ENCODE assay signal across 13 cellular contexts in genomic region chr14:91405724-91406435, GRCh38. TPM values are rescaled to one million over a fixed set of nuclear protein-coding genes. Genes with fewer than 3 reads are reported as not detected.
DNase-seq lines count a peak whose midpoint lies in the region; ATAC-seq, FAIRE-seq and TF ChIP-seq lines count a peak whose summit lies in the region.
"Had no signal": no experiment of that assay in that cellular context is flagged by ENCODE, and none has a peak within 500 bp of the region (broad histone marks: within the 10 kb centered on the region; RNA-seq: fewer than 3 reads in every experiment).

No MANE protein-coding gene starts in this region.

- H3K4me2 ChIP-seq in GM12878 (ENCODE audit: control insufficient read depth, insufficient read depth), result 0 out of 2 replicates have a peak overlapping the region, but pooled peaks have one; percentile 7
- H3K4me2 ChIP-seq: A549 had no signal

- WGBS in GM12878 (ENCODE audit: insufficient coverage, insufficient replicate concordance, low lambda C conversion rate, missing lambda C conversion rate), result 88% methylated on average over 7 of the region's 7 CpGs

- DNase-seq in activated CD4-positive, alpha-beta T cell treated with anti-CD3 and anti-CD28 coated beads, Interleukin-2, amount 10 ng/mL, durations not matched to agents 7 days and 5 days, result no peak
- DNase-seq in activated CD4-positive, alpha-beta T cell treated with anti-CD3 and anti-CD28 coated beads, Interleukin-2, amount 50 U/mL, for 48 hours, result no peak
- DNase-seq in NT2/D1 (ENCODE audit: low read depth, low spot score) (no peak), GM12878 (ENCODE audit: low read depth, low spot score) (no peak), epidermal melanocyte (ENCODE audit: insufficient read length, low spot score) (no peak)
- DNase-seq: HCEC 1CT, NCI-H2171 had no signal

- RAD21 ChIA-PET in GM12878 (lab: Charles Lee; ENCODE audit: unreplicated experiment), result interaction anchor here (0.7 to 1.5 kb wide), 2 partner anchors 31 to 82 kb away, joined by 3 read pairs; no protein-coding TSS in a partner anchor

- H3K4me3 Mint-ChIP-seq in activated CD4-positive, alpha-beta T cell treated with anti-CD3 and anti-CD28 coated beads, Interleukin-2, amount 10 ng/mL, durations not matched to agents 7 days and 5 days, result peak overlapping the region; percentile 12

- H4K20me1 ChIP-seq in GM12878 (ENCODE audit: control insufficient read depth, insufficient read depth), result peaks cover 19% of the 10 kb centered on the region

- TF ChIP-seq EP300 in GM12878 (IDR thresholded peaks at IDR 0.05; ENCODE audit: borderline replicate concordance in 1 of 2, control insufficient read depth in 1 of 2, low read depth in 2 of 2, low read length in 2 of 2), result no peak

- POLR2A ChIA-PET in activated CD4-positive, alpha-beta T cell treated with anti-CD3 and anti-CD28 coated beads, Interleukin-2, amount 10 ng/mL, durations not matched to agents 7 days and 5 days (lab: Charles Lee), result interaction anchor here (0.5 to 0.6 kb wide), 2 partner anchors 103 to 292 kb away, joined by 3 to 8 read pairs; partner anchors contain the start of gene DGLUCY
- POLR2A ChIA-PET in GM12878 (lab: Charles Lee), result interaction anchor here (0.6 kb wide), 2 partner anchors 41 to 50 kb away, joined by 3 to 4 read pairs; no protein-coding TSS in a partner anchor

- FAIRE-seq in GM12878 (lab: Jason Lieb, UNC), result no peak
- FAIRE-seq: A549 had no signal

- no peaks in the 10 kb centered on the region for H3K9me3 Mint-ChIP-seq in activated CD4-positive, alpha-beta T cell treated with anti-CD3 and anti-CD28 coated beads, Interleukin-2, amount 10 ng/mL, durations not matched to agents 7 days and 5 days

- H3K4me1 Mint-ChIP-seq in activated CD4-positive, alpha-beta T cell treated with anti-CD3 and anti-CD28 coated beads, Interleukin-2, amount 10 ng/mL, durations not matched to agents 7 days and 5 days, result peaks cover 89% of the 10 kb centered on the region

- CTCF ChIA-PET in activated CD4-positive, alpha-beta T cell treated with anti-CD3 and anti-CD28 coated beads, Interleukin-2, amount 10 ng/mL, durations not matched to agents 7 days and 5 days (lab: Charles Lee), result interaction anchor here (0.9 to 1.5 kb wide), 4 partner anchors 8 to 74 kb away, joined by 3 to 7 read pairs (median 4); partner anchors contain the start of gene CCDC88C
- CTCF ChIA-PET in GM12878 (lab: Yijun Ruan, JAX), result interaction anchor here (0.8 to 1.1 kb wide), 2 partner anchors 9 to 229 kb away, joined by 3 read pairs; no protein-coding TSS in a partner anchor

- TF ChIP-seq POLR2A in GM12878 (IDR thresholded peaks at IDR 0.05; ENCODE audit: low read depth, low read length), result peak; percentile 11

- H3K36me3 ChIP-seq in NT2/D1 (ENCODE audit: insufficient read depth, insufficient read length, low read length) (peaks cover 9% of the 10 kb centered on the region), GM12878 (ENCODE audit: control insufficient read depth in 2 of 2, insufficient read depth in 2 of 2, low read length in 1 of 2) (peaks cover 36% of the 10 kb centered on the region in 2 experiments), neutrophil (peaks cover 16% of the 10 kb centered on the region)
- H3K36me3 ChIP-seq: thoracic aorta had no signal

- H3K4me1 ChIP-seq in NT2/D1 (ENCODE audit: insufficient read depth, insufficient read length) (peaks cover 5% of the 10 kb centered on the region), GM12878 (ENCODE audit: control insufficient read depth, insufficient read depth, low read length) (peaks cover 57% of the 10 kb centered on the region), neutrophil (ENCODE audit: control insufficient read depth in 1 of 2, insufficient read depth in 1 of 2, low read depth in 1 of 2, low read length in 1 of 2) (peaks cover 41 to 48% of the 10 kb centered on the region in 2 experiments)
- H3K4me1 ChIP-seq: A549 had no signal

- intact Hi-C loops in GM12878 (cut with micrococcal nuclease; ENCODE audit: unreplicated experiment), result no loop called here

- H3K27ac Mint-ChIP-seq in activated CD4-positive, alpha-beta T cell treated with anti-CD3 and anti-CD28 coated beads, Interleukin-2, amount 10 ng/mL, durations not matched to agents 7 days and 5 days, result peak overlapping the region; percentile 82

- H3K27ac ChIP-seq in GM12878 (ENCODE audit: control insufficient read depth, insufficient read depth) (no peak overlapping the region), neutrophil (peak overlapping the region; percentile 54)
- H3K27ac ChIP-seq: A549, coronary artery, thoracic aorta had no signal

- no peak for TF ChIP-seq CTCF in GM12878 (IDR thresholded peaks at IDR 0.05 in 2 of 3, conservative IDR thresholded peaks at IDR 0.05 in 1 of 3; ENCODE audit: control insufficient read depth in 2 of 3, extremely low read depth in 1 of 3, insufficient read depth in 1 of 3, low read depth in 3 of 3, low read length in 3 of 3)
- TF ChIP-seq CTCF in neutrophil (IDR thresholded peaks at IDR 0.05), result no peak

- ATAC-seq in GM12878 (peak; percentile 2; the same call in 1 of the 3 replicates), GM19397 (IDR thresholded peaks at IDR 0.05; ENCODE audit: unreplicated experiment) (no peak), GM21381 (IDR thresholded peaks at IDR 0.05; ENCODE audit: unreplicated experiment) (no peak)

- no peaks in the 10 kb centered on the region for H3K27me3 ChIP-seq in NT2/D1 (ENCODE audit: insufficient read depth, insufficient read length)
- H3K27me3 ChIP-seq in GM12878 (replicated peaks in 1 of 2; ENCODE audit: control insufficient read depth in 2 of 2, insufficient read depth in 2 of 2, low read length in 1 of 2), result no peaks in the 10 kb centered on the region
- H3K27me3 ChIP-seq in neutrophil, result no peaks in the 10 kb centered on the region

- H3K27me3 Mint-ChIP-seq in activated CD4-positive, alpha-beta T cell treated with anti-CD3 and anti-CD28 coated beads, Interleukin-2, amount 10 ng/mL, durations not matched to agents 7 days and 5 days, result no peaks in the 10 kb centered on the region

- H3K4me3 ChIP-seq in NT2/D1 (ENCODE audit: insufficient read length, low read depth), result no peak overlapping the region
- H3K4me3 ChIP-seq in GM12878, result no peak overlapping the region; the same call in 1 of the 2 replicates
- no peak overlapping the region for H3K4me3 ChIP-seq in neutrophil (ENCODE audit: low read depth in 1 of 2, low read length in 1 of 2)
- H3K4me3 ChIP-seq: A549, coronary artery, thoracic aorta had no signal

- H3K36me3 Mint-ChIP-seq in activated CD4-positive, alpha-beta T cell treated with anti-CD3 and anti-CD28 coated beads, Interleukin-2, amount 10 ng/mL, durations not matched to agents 7 days and 5 days (ENCODE audit: low read depth), result peaks cover 73% of the 10 kb centered on the region

- no peak for TF ChIP-seq RAD21 in GM12878 (IDR thresholded peaks at IDR 0.05; ENCODE audit: insufficient read depth, low read depth, low read length)

- in situ Hi-C loops in GM12878 (cut with MboI), result no loop called here

- H2AFZ ChIP-seq in GM12878 (ENCODE audit: control insufficient read depth, low read depth, low read length), result no peak overlapping the region

- SMC1A ChIA-PET in GM12878 (lab: Charles Lee; ENCODE audit: uncharacterized antibody, unreplicated experiment), result interaction anchor here (1.0 to 1.5 kb wide), 3 partner anchors 9 to 56 kb away, joined by 3 to 5 read pairs (median 4); no protein-coding TSS in a partner anchor

- peaks cover 95% of the 10 kb centered on the region for H3K79me2 ChIP-seq in GM12878 (ENCODE audit: control insufficient read depth, insufficient read depth, low read length)

- peak overlapping the region; percentile 50 for H3K9ac ChIP-seq in NT2/D1 (ENCODE audit: insufficient read length, low read depth)
- no peak overlapping the region for H3K9ac ChIP-seq in GM12878 (ENCODE audit: control insufficient read depth, insufficient read depth, low read length)

- no peaks in the 10 kb centered on the region for H3K9me3 ChIP-seq in NT2/D1 (ENCODE audit: insufficient read depth, low read length)
- H3K9me3 ChIP-seq in GM12878 (replicated peaks; ENCODE audit: control insufficient read depth, insufficient read depth, low read length), result no peaks in the 10 kb centered on the region
- H3K9me3 ChIP-seq in neutrophil, result no peaks in the 10 kb centered on the region
- H3K9me3 ChIP-seq: A549, thoracic aorta had no signal

- no TSS peak for BruUV-seq in GM12878 (replicated peaks; lab: Mats Ljungman, UMichigan)

TF ChIP-seq in GM12878, 131 proteins besides CTCF, POLR2A, EP300 and RAD21 (continues in another document):
- TF ChIP-seq RCOR1 (conservative IDR thresholded peaks at IDR 0.05; ENCODE audit: low read depth, low read length), result no peak
- TF ChIP-seq NFYA (IDR thresholded peaks at IDR 0.05; ENCODE audit: borderline replicate concordance, low read depth, low read length), result no peak
- no peak for TF ChIP-seq HDAC6 (IDR thresholded peaks at IDR 0.05; ENCODE audit: unreplicated experiment)
- no peak for TF ChIP-seq ZNF217 (IDR thresholded peaks at IDR 0.05)
- TF ChIP-seq TAF1 (IDR thresholded peaks at IDR 0.05; ENCODE audit: borderline replicate concordance, low read depth, low read length), result no peak
- no peak for TF ChIP-seq BACH1 (IDR thresholded peaks at IDR 0.05; ENCODE audit: borderline replicate concordance)

RNA-seq across cellular contexts. Expression of gene CCDC88C, which starts 11.7 kb away (rescaled TPM):
- total RNA-seq in activated CD4-positive, alpha-beta T cell treated with anti-CD3 and anti-CD28 coated beads, Interleukin-2, amount 10 ng/mL, durations not matched to agents 7 days and 5 days, result 100 to 1,000 TPM; 187 to 193 TPM
- total RNA-seq in GM12878 (2013; cell fraction: nucleolus; rRNA removed), result 423 and 447 TPM in 2 replicates
- total RNA-seq in GM12878 (2014; rRNA removed), result 48.4 and 48.8 TPM in 2 replicates
- 35.7 and 41.3 TPM in 2 replicates for total RNA-seq in GM12878 (2014; rRNA removed; fragmentation: Illumina TruSeq; extraction: Trizol)
- 71.3 and 79.6 TPM in 2 replicates for total RNA-seq in GM12878 (2021)
- polyA plus RNA-seq in GM12878 (2011; ENCODE audit: low read depth), result 18.5 TPM
- polyA plus RNA-seq in GM12878 (2011; rRNA removed), result 37.2 and 39.7 TPM in 2 replicates
- polyA plus RNA-seq in GM12878 (2011; cell fraction: cytosol; rRNA removed), result 37.8 and 40.4 TPM in 2 replicates
- polyA plus RNA-seq in GM12878 (2011; cell fraction: nucleus; rRNA removed), result 123 and 167 TPM in 2 replicates
- polyA plus RNA-seq in GM12878 (2012), result 34.9 and 39.6 TPM in 2 replicates
- 20.2 and 31.3 TPM in 2 replicates for polyA plus RNA-seq in GM12878 (2014; fragmentation: Illumina TruSeq; extraction: Trizol)
- polyA plus RNA-seq in GM12878 (2014; fragmentation: Nextera tagmentation; extraction: Ambion mirVana), result 1 to 10 TPM; 4.0 to 7.0 TPM
- 53.5 and 66.2 TPM in 2 replicates for polyA plus RNA-seq in GM12878 (2014; rRNA removed)
- 10 to 100 TPM; 28.9 to 33.4 TPM for polyA plus RNA-seq in GM12878 (2016; fragmentation: Nextera tagmentation; extraction: Ambion mirVana)
- polyA minus RNA-seq in GM12878 (2011; rRNA and poly(A)+ RNA removed), result 69.8 and 107 TPM in 2 replicates
- polyA minus RNA-seq in GM12878 (2011; cell fraction: cytosol; rRNA and poly(A)+ RNA removed), result 26.6 and 28.2 TPM in 2 replicates
- polyA minus RNA-seq in GM12878 (2011; cell fraction: nucleus; rRNA and poly(A)+ RNA removed), result 97.0 and 159 TPM in 2 replicates
